11 cellular contexts compared by ENCODE assay signal in genomic region chr7:72805526-72806494, GRCh38. TPM values are rescaled to one million over a fixed set of nuclear protein-coding genes. Genes with fewer than 3 reads are reported as not detected.
DNase-seq lines count a peak whose midpoint lies in the region; ATAC-seq, FAIRE-seq and TF ChIP-seq lines count a peak whose summit lies in the region.
"Had no signal": no experiment of that assay in that cellular context is flagged by ENCODE, and none has a peak within 500 bp of the region (broad histone marks: within the 10 kb centered on the region; RNA-seq: fewer than 3 reads in every experiment).

No MANE protein-coding gene starts in this region.

- no peak overlapping the region for H3K9ac ChIP-seq in smooth muscle cell (ENCODE audit: low read depth)

- no peaks in the 10 kb centered on the region for H4K20me1 ChIP-seq in smooth muscle cell (ENCODE audit: low read depth)

- WGBS in smooth muscle cell (ENCODE audit: low lambda C conversion rate), result 77% methylated on average over 15 of the region's 15 CpGs

- ATAC-seq in left ventricle myocardium superior (no peak), GM18502 (IDR thresholded peaks at IDR 0.05; ENCODE audit: poor library complexity, unreplicated experiment) (no peak)
- ATAC-seq: activated CD8-positive, alpha-beta T cell treated with anti-CD3 and anti-CD28 coated beads, Interleukin-2, amount 10 ng/mL, durations not matched to agents 7 days and 5 days had no signal

- H3K36me3 ChIP-seq in smooth muscle cell (ENCODE audit: low read depth), result no peaks in the 10 kb centered on the region
- H3K36me3 ChIP-seq: SJSA1 had no signal

- no peak overlapping the region for H2AFZ ChIP-seq in smooth muscle cell (ENCODE audit: low read depth)

- H3F3A ChIP-seq in smooth muscle cell (ENCODE audit: low read depth), result no peaks in the 10 kb centered on the region

- in situ Hi-C loops in SK-MEL-5 (cut with HindIII; ENCODE audit: low pct_unique_long_range_greater_than_20kb, low sequenced_read_pairs), result no loop called here

- DNase-seq in HK-2 (ENCODE audit: unreplicated experiment) (peak; percentile 5), SK-MEL-5 (ENCODE audit: low read depth, low spot score) (peak; percentile 13), fibroblast of villous mesenchyme (ENCODE audit: low read depth) (peak; percentile 72), smooth muscle cell (lab: John Stamatoyannopoulos, UW; ENCODE audit: unreplicated experiment) (no peak), left ventricle myocardium superior (no peak), frontal cortex (ENCODE audit: low spot score in 2 of 2) (no peak)
- DNase-seq: activated CD8-positive, alpha-beta T cell treated with anti-CD3 and anti-CD28 coated beads, Interleukin-2, amount 10 ng/mL, durations not matched to agents 7 days and 5 days had no signal

- H3K27me3 ChIP-seq in smooth muscle cell (ENCODE audit: low read depth), result no peaks in the 10 kb centered on the region
- H3K27me3 ChIP-seq: SJSA1 had no signal

- peak overlapping the region; percentile 45 for H3K27ac ChIP-seq in smooth muscle cell (ENCODE audit: low read depth)
- H3K27ac ChIP-seq: SJSA1 had no signal

- no peaks in the 10 kb centered on the region for H3K4me1 ChIP-seq in smooth muscle cell (ENCODE audit: low read depth)
- H3K4me1 ChIP-seq: SJSA1 had no signal

- H3K4me3 ChIP-seq in fibroblast of villous mesenchyme (ENCODE audit: low read depth, low read length), result no peak overlapping the region
- H3K4me3 ChIP-seq in smooth muscle cell, result no peak overlapping the region
- H3K4me3 ChIP-seq: SJSA1 had no signal

- no peak for FAIRE-seq in frontal cortex (lab: Jason Lieb, UNC)
- FAIRE-seq: endometrium, HTR-8/SVneo had no signal

- intact Hi-C loops in left ventricle myocardium superior (cut with micrococcal nuclease), result no loop called here

- H3K9me3 ChIP-seq in smooth muscle cell (replicated peaks; ENCODE audit: low read depth), result no peaks in the 10 kb centered on the region
- H3K9me3 ChIP-seq: SJSA1 had no signal

- H3K4me2 ChIP-seq in smooth muscle cell, result no peak overlapping the region

- no peaks in the 10 kb centered on the region for H3K79me2 ChIP-seq in smooth muscle cell (ENCODE audit: low read depth)

- no peak for TF ChIP-seq CTCF in fibroblast of villous mesenchyme (IDR thresholded peaks at IDR 0.05; ENCODE audit: insufficient read depth, low read depth, low read length)
- TF ChIP-seq CTCF in smooth muscle cell (IDR thresholded peaks at IDR 0.05; ENCODE audit: borderline replicate concordance, insufficient read depth, poor library complexity, severe bottlenecking), result no peak

RNA-seq across cellular contexts. Expression of gene TYW1B, which starts 22.2 kb away (rescaled TPM):
- total RNA-seq in SK-MEL-5 (2014; rRNA removed; shearing (Covaris generic)), result 0.61 and 1.6 TPM in 2 replicates
- polyA plus RNA-seq in SK-MEL-5 (2015; cell fraction: cytosol; rRNA removed), result 0.69 and 0.96 TPM in 2 replicates
- polyA plus RNA-seq in SK-MEL-5 (2015; cell fraction: nucleus; rRNA removed), result 2.1 and 3.0 TPM in 2 replicates
- 2.2 and 2.3 TPM in 2 replicates for total RNA-seq in fibroblast of villous mesenchyme
- total RNA-seq in smooth muscle cell, result 0.40 and 2.3 TPM in 2 replicates
- 0.75 and 1.6 TPM in 2 replicates for polyA plus RNA-seq in smooth muscle cell
- 2.8 TPM for total RNA-seq in left ventricle myocardium superior
- total RNA-seq in frontal cortex, result 2.0 TPM

Comparison
In these comparisons a context has a peak if more than half of its experiments do, and no peak if none do; other contexts are left out.
1. DNase-seq: peak in HK-2 (single experiment), SK-MEL-5 (single experiment) and fibroblast of villous mesenchyme (single experiment); none in smooth muscle cell (single experiment), left ventricle myocardium superior (single experiment) and frontal cortex (0 of 2).